Comparison of ENCODE assay signal across 8 cellular contexts in genomic region chr5:112420111-112420864, GRCh38. TPM values are rescaled to one million over a fixed set of nuclear protein-coding genes. Genes with fewer than 3 reads are reported as not detected.
DNase-seq lines count a peak whose midpoint lies in the region; ATAC-seq and TF ChIP-seq lines count a peak whose summit lies in the region.

No MANE protein-coding gene starts in this region.

- 3 to 8% (median 3%) methylated on average over 18 to 51 of the region's 51 CpGs for WGBS in heart left ventricle, 4 donors
- WGBS in ovary, 3 donors = 2 to 7% (median 3%) methylated on average over 23 to 51 of the region's 51 CpGs

- no peak for TF ChIP-seq EP300 in ovary (IDR thresholded peaks at IDR 0.05)

- peaks cover 7% of the 10 kb centered on the region for H3K4me1 ChIP-seq in adipocyte (ENCODE audit: control insufficient read depth, insufficient read depth, low read length)
- peaks cover 0 to 30% (median 16%) of the 10 kb centered on the region in 12 donors for H3K4me1 ChIP-seq in heart left ventricle
- H3K4me1 ChIP-seq in ovary (ENCODE audit: insufficient read depth) = no peaks in the 10 kb centered on the region

- H3K27me3 ChIP-seq in adipocyte (replicated peaks; ENCODE audit: control insufficient read depth, insufficient read depth, low read length) = no peaks in the 10 kb centered on the region
- H3K27me3 ChIP-seq in heart left ventricle = peaks cover 0 to 25% (median 0%) of the 10 kb centered on the region in 9 donors
- H3K27me3 ChIP-seq in ovary = no peaks in the 10 kb centered on the region

- no peak for TF ChIP-seq POLR2A in heart left ventricle (IDR thresholded peaks at IDR 0.05)
- no peak for TF ChIP-seq POLR2A in ovary (IDR thresholded peaks at IDR 0.05)

- H3K4me3 ChIP-seq in adipocyte (ENCODE audit: low read length) = peak overlapping the region; percentile 85
- H3K4me3 ChIP-seq in heart left ventricle = peak overlapping the region; percentile 63 to 97 (median 88)
- H3K4me3 ChIP-seq in ovary = peak overlapping the region; percentile 82

- TF ChIP-seq CTCF in heart left ventricle (IDR thresholded peaks at IDR 0.05) = peak; percentile 81 to 98 (median 93)
- TF ChIP-seq CTCF in ovary (IDR thresholded peaks at IDR 0.05) = peak; percentile 44 to 65 (median 52)

- peak overlapping the region; percentile 75 for H3K9ac ChIP-seq in adipocyte (ENCODE audit: low read length)

- intact Hi-C loops in heart left ventricle (cut with DNase I) = loop anchor here (1.0 to 10.0 kb wide), 10 partner anchors 209 to 248 kb away; no protein-coding TSS in a partner anchor
- intact Hi-C loops in ovary (cut with DNase I) = loop anchor here in 1 of 4 donors (10.0 kb wide), 1 partner anchor 245 kb away; no protein-coding TSS in a partner anchor

- H3K36me3 ChIP-seq in adipocyte (ENCODE audit: control insufficient read depth, insufficient read depth, low read length, severe bottlenecking) = no peaks in the 10 kb centered on the region
- no peaks in the 10 kb centered on the region for H3K36me3 ChIP-seq in heart left ventricle
- no peaks in the 10 kb centered on the region for H3K36me3 ChIP-seq in ovary

- ATAC-seq in GM19395 (IDR thresholded peaks at IDR 0.05; ENCODE audit: unreplicated experiment) = peak; percentile 86
- peak; percentile 81 for ATAC-seq in HG03442 (IDR thresholded peaks at IDR 0.05; ENCODE audit: unreplicated experiment)
- ATAC-seq in heart left ventricle = peak; percentile 92 to 95 (median 92)

- DNase-seq in DMS153 (lab: John Stamatoyannopoulos, UW) (peak; percentile 44), NCI-H748 treated with DMSO at 0.1 percent for 48 hours (lab: John Stamatoyannopoulos, UW) (peak; percentile 40), adipocyte (ENCODE audit: low read depth) (peak; percentile 62), heart left ventricle (peak; percentile 87 to 92 (median 88)), ovary (peak; percentile 65 to 80 (median 72)), RKO (ENCODE audit: low spot score) (no peak)

- H3K27ac ChIP-seq in heart left ventricle = peak overlapping the region; percentile 72 to 95 (median 92)
- H3K27ac ChIP-seq in ovary = peak overlapping the region; percentile 28 to 60

- H3K9me3 ChIP-seq in adipocyte (ENCODE audit: control insufficient read depth, low read length) (no peaks in the 10 kb centered on the region), heart left ventricle (no peaks in the 10 kb centered on the region), ovary (no peaks in the 10 kb centered on the region)

RNA-seq across cellular contexts. Expression of gene EPB41L4A, which starts 1.2 kb away (rescaled TPM):
- 10 to 100 TPM in 8 of 9 donors, 1 to 10 TPM in 1; 9.0 to 34.5 (median 20.8) TPM for total RNA-seq in heart left ventricle
- polyA plus RNA-seq in heart left ventricle = 10 to 100 TPM in 1 of 2 donors, 1 to 10 TPM in 1; 6.4 to 10.6 TPM
- total RNA-seq in ovary = 10 to 100 TPM in 2 of 7 donors, 1 to 10 TPM in 5; 3.8 to 12.3 (median 7.9) TPM
- polyA plus RNA-seq in ovary = 10 to 100 TPM in 1 of 2 donors, 1 to 10 TPM in 1; 2.7 to 10.5 TPM
